ENCODE assay signal across 24 cellular contexts in the genomic region with DNA sequence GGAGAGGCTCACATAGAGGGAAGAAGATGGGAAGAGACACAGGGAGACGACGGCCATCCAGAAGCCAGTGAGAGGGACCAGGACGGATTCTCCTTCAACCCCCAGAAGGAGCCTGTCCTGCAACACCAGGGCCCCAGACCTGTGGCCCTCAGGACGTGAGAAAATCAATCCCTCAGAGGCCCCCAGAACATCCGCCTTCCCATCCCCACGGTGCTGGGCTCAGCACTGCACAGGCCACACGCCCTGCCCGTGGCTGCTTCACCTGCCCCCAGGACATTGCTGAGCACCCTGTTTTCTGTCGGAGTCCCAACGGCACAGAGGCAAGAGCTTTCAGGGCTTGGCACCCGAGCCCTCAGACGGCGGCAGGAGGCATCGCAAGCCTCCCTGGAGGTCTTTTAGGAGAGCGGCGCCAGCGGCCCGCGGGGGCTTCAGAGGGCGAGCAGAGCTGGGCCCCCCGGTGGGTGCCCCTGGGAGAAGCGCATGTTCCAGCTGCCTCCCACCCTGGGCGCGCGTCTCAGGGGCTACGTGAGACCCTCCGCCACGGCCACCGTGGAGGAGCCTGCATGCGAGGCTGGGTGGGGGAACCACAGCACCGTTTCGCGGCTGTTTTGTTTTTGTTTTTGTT. TPM values are rescaled to one million over a fixed set of nuclear protein-coding genes. Genes with fewer than 3 reads are reported as not detected.
DNase-seq lines count a peak whose midpoint lies in the region; ATAC-seq and TF ChIP-seq lines count a peak whose summit lies in the region.
"Had no signal": no experiment of that assay in that cellular context is flagged by ENCODE, and none has a peak within 500 bp of the region (broad histone marks: within the 10 kb centered on the region; RNA-seq: fewer than 3 reads in every experiment).

No MANE protein-coding gene starts in this region.

- peak; percentile 24 for DNase-seq in activated naive CD8-positive, alpha-beta T cell treated with anti-CD3 and anti-CD28 coated beads, Interleukin-2, amount 10 ng/mL, durations not matched to agents 7 days and 5 days
- no peak for DNase-seq in activated naive CD8-positive, alpha-beta T cell treated with anti-CD3 and anti-CD28 coated beads for 36 hours
- DNase-seq in Caco-2 (peak in 1 of 2 experiments; percentile 14), left colon (peak; percentile 0 to 10), spleen (peak; percentile 54), iPS-NIHi7 (ENCODE audit: extremely low spot score) (no peak), MM.1S (no peak)
- DNase-seq: activated CD4-positive, alpha-beta T cell treated with anti-CD3 and anti-CD28 coated beads for 48 hours; activated CD8-positive, alpha-beta memory T cell treated with anti-CD3 and anti-CD28 coated beads for 24 hours; DMS153; effector CD8-positive, alpha-beta T cell; GM23248; NCI-H1436; NCI-H2081 treated with DMSO at 0.1 percent for 48 hours; NCI-H774; stimulated activated CD4-positive, alpha-beta T cell treated with anti-CD3 and anti-CD28 coated beads, Interleukin-4, amount 100 ng/mL, for 24 hours; uterus had no signal

- H4K20me1 ChIP-seq in MM.1S (ENCODE audit: insufficient read depth, low read length) = no peaks in the 10 kb centered on the region

- BruUV-seq in Caco-2 (replicated peaks; lab: Mats Ljungman, UMichigan) = no TSS peak

- no peak overlapping the region for H3K9ac ChIP-seq in MM.1S (ENCODE audit: low read length)
- H3K9ac ChIP-seq: GM23248, KMS-11 had no signal

- H3K4me1 ChIP-seq in Caco-2 (peaks cover 30% of the 10 kb centered on the region), spleen (peaks cover 0 to 7% (median 2%) of the 10 kb centered on the region in 6 donors), MM.1S (ENCODE audit: low read length) (no peaks in the 10 kb centered on the region)
- H3K4me1 ChIP-seq: uterus had no signal

- H3K79me2 ChIP-seq in MM.1S (ENCODE audit: low read length) = no peaks in the 10 kb centered on the region

- no peak overlapping the region for H3K4me2 ChIP-seq in MM.1S (ENCODE audit: low read depth, low read length)
- H3K4me2 ChIP-seq: KMS-11 had no signal

- no peak overlapping the region for H3K4me3 Mint-ChIP-seq in activated naive CD8-positive, alpha-beta T cell treated with anti-CD3 and anti-CD28 coated beads, Interleukin-2, amount 10 ng/mL, durations not matched to agents 7 days and 5 days
- no peak overlapping the region for H3K4me3 Mint-ChIP-seq in activated naive CD8-positive, alpha-beta T cell treated with anti-CD3 and anti-CD28 coated beads for 36 hours
- H3K4me3 Mint-ChIP-seq in Caco-2 (ENCODE audit: unreplicated experiment) = no peak overlapping the region
- H3K4me3 Mint-ChIP-seq: CD8-positive, alpha-beta memory T cell; naive thymus-derived CD4-positive, alpha-beta T cell; stimulated activated memory B cell treated with anti-CD40 and anti-IgM and Interleukin-4, amounts not matched to agents 10 μg/mL and 1 μg/mL and 100 μg/mL, for 72 hours; T-helper 17 cell had no signal

- TF ChIP-seq POLR2A in spleen (IDR thresholded peaks at IDR 0.05) = no peak

- no peak overlapping the region for H2AFZ ChIP-seq in MM.1S (ENCODE audit: low read length)
- H2AFZ ChIP-seq: GM23248 had no signal

- no peak for ATAC-seq in activated naive CD8-positive, alpha-beta T cell treated with anti-CD3 and anti-CD28 coated beads, Interleukin-2, amount 10 ng/mL, durations not matched to agents 7 days and 5 days (ENCODE audit: low read depth)
- ATAC-seq in left colon (no peak), HG02678 (IDR thresholded peaks at IDR 0.05; ENCODE audit: unreplicated experiment) (no peak)
- ATAC-seq: naive thymus-derived CD4-positive, alpha-beta T cell; stimulated activated memory B cell treated with anti-CD40 and anti-IgM and Interleukin-4, amounts not matched to agents 10 μg/mL and 1 μg/mL and 100 μg/mL, for 72 hours; T-helper 17 cell had no signal

- H3K9me3 Mint-ChIP-seq in activated naive CD8-positive, alpha-beta T cell treated with anti-CD3 and anti-CD28 coated beads, Interleukin-2, amount 10 ng/mL, durations not matched to agents 7 days and 5 days = no peaks in the 10 kb centered on the region
- no peaks in the 10 kb centered on the region for H3K9me3 Mint-ChIP-seq in activated naive CD8-positive, alpha-beta T cell treated with anti-CD3 and anti-CD28 coated beads for 36 hours
- H3K9me3 Mint-ChIP-seq in Caco-2 (ENCODE audit: unreplicated experiment) = peaks cover 2% of the 10 kb centered on the region

- H3K27me3 Mint-ChIP-seq in activated naive CD8-positive, alpha-beta T cell treated with anti-CD3 and anti-CD28 coated beads, Interleukin-2, amount 10 ng/mL, durations not matched to agents 7 days and 5 days = peaks cover 2% of the 10 kb centered on the region
- H3K27me3 Mint-ChIP-seq in activated naive CD8-positive, alpha-beta T cell treated with anti-CD3 and anti-CD28 coated beads for 36 hours = no peaks in the 10 kb centered on the region
- no peaks in the 10 kb centered on the region for H3K27me3 Mint-ChIP-seq in Caco-2 (ENCODE audit: insufficient read depth, unreplicated experiment)

- H3K9me3 ChIP-seq in Caco-2 (no peaks in the 10 kb centered on the region), spleen (peaks cover 0 to 14% (median 10%) of the 10 kb centered on the region in 8 donors), MM.1S (replicated peaks; ENCODE audit: insufficient read depth, low read length) (no peaks in the 10 kb centered on the region)

- H3K9me2 ChIP-seq in MM.1S (replicated peaks; ENCODE audit: insufficient read depth, low read length) = no peaks in the 10 kb centered on the region

- TF ChIP-seq CTCF in Caco-2 (IDR thresholded peaks at IDR 0.05; ENCODE audit: insufficient read depth in 1 of 2, low read depth in 1 of 2, low read length in 1 of 2, severe bottlenecking in 1 of 2, unreplicated experiment in 1 of 2) = no peak
- TF ChIP-seq CTCF in spleen (IDR thresholded peaks at IDR 0.05 in 8 of 11, conservative IDR thresholded peaks at IDR 0.05 in 3 of 11) = no peak
- no peak for TF ChIP-seq CTCF in MM.1S (IDR thresholded peaks at IDR 0.05; ENCODE audit: low read length)

- H3K36me3 ChIP-seq in Caco-2 (ENCODE audit: control insufficient read depth, insufficient read depth, low read length) (no peaks in the 10 kb centered on the region), spleen (no peaks in the 10 kb centered on the region), MM.1S (replicated peaks; ENCODE audit: insufficient read depth, low read length) (no peaks in the 10 kb centered on the region)
- H3K36me3 ChIP-seq: breast epithelium, uterus had no signal

- H3K4me3 ChIP-seq in Caco-2 (ENCODE audit: low read depth, low read length) = no peak overlapping the region
- H3K4me3 ChIP-seq in spleen = no peak overlapping the region
- no peak overlapping the region for H3K4me3 ChIP-seq in MM.1S (ENCODE audit: low read length)
- H3K4me3 ChIP-seq: breast epithelium, GM23248, uterus had no signal

- WGBS in spleen, 5 donors = 86 to 95% (median 89%) methylated on average over 24 to 33 of the region's 33 CpGs

- intact Hi-C loops in Caco-2 (cut with micrococcal nuclease; ENCODE audit: unreplicated experiment) = no loop called here
- intact Hi-C loops in left colon (cut with DNase I, micrococcal nuclease) = no loop called here
- intact Hi-C loops in spleen (cut with DNase I; ENCODE audit: low total_unique reads) = no loop called here

- POLR2A ChIA-PET in activated naive CD8-positive, alpha-beta T cell treated with anti-CD3 and anti-CD28 coated beads, Interleukin-2, amount 10 ng/mL, durations not matched to agents 7 days and 5 days (lab: Charles Lee) = no interaction called here
- POLR2A ChIA-PET in Caco-2 (lab: Charles Lee) = no interaction called here

- CTCF ChIA-PET in Caco-2 (lab: Charles Lee) = no interaction called here

- H3K36me3 Mint-ChIP-seq in activated naive CD8-positive, alpha-beta T cell treated with anti-CD3 and anti-CD28 coated beads, Interleukin-2, amount 10 ng/mL, durations not matched to agents 7 days and 5 days = no peaks in the 10 kb centered on the region
- no peaks in the 10 kb centered on the region for H3K36me3 Mint-ChIP-seq in activated naive CD8-positive, alpha-beta T cell treated with anti-CD3 and anti-CD28 coated beads for 36 hours
- no peaks in the 10 kb centered on the region for H3K36me3 Mint-ChIP-seq in Caco-2 (ENCODE audit: insufficient read depth, unreplicated experiment)
- H3K36me3 Mint-ChIP-seq: CD8-positive, alpha-beta memory T cell; stimulated activated memory B cell treated with anti-CD40 and anti-IgM and Interleukin-4, amounts not matched to agents 10 μg/mL and 1 μg/mL and 100 μg/mL, for 72 hours had no signal

- no peaks in the 10 kb centered on the region for H3K4me1 Mint-ChIP-seq in activated naive CD8-positive, alpha-beta T cell treated with anti-CD3 and anti-CD28 coated beads, Interleukin-2, amount 10 ng/mL, durations not matched to agents 7 days and 5 days
- peaks cover 2% of the 10 kb centered on the region for H3K4me1 Mint-ChIP-seq in activated naive CD8-positive, alpha-beta T cell treated with anti-CD3 and anti-CD28 coated beads for 36 hours
- no peaks in the 10 kb centered on the region for H3K4me1 Mint-ChIP-seq in Caco-2 (ENCODE audit: low read depth, unreplicated experiment)
- H3K4me1 Mint-ChIP-seq: CD8-positive, alpha-beta memory T cell; stimulated activated memory B cell treated with anti-CD40 and anti-IgM and Interleukin-4, amounts not matched to agents 10 μg/mL and 1 μg/mL and 100 μg/mL, for 72 hours; T-helper 17 cell had no signal

- H3K27ac ChIP-seq in spleen = no peak overlapping the region
- no peak overlapping the region for H3K27ac ChIP-seq in MM.1S (ENCODE audit: low read length)
- H3K27ac ChIP-seq: breast epithelium, GM23248, KMS-11, uterus had no signal

- H3F3A ChIP-seq in MM.1S (ENCODE audit: insufficient read depth, low read length) = no peaks in the 10 kb centered on the region

- no peak overlapping the region for H3K27ac Mint-ChIP-seq in activated naive CD8-positive, alpha-beta T cell treated with anti-CD3 and anti-CD28 coated beads, Interleukin-2, amount 10 ng/mL, durations not matched to agents 7 days and 5 days
- H3K27ac Mint-ChIP-seq in activated naive CD8-positive, alpha-beta T cell treated with anti-CD3 and anti-CD28 coated beads for 36 hours = no peak overlapping the region
- peak overlapping the region; percentile 85 for H3K27ac Mint-ChIP-seq in Caco-2 (ENCODE audit: unreplicated experiment)
- H3K27ac Mint-ChIP-seq: CD8-positive, alpha-beta memory T cell; stimulated activated memory B cell treated with anti-CD40 and anti-IgM and Interleukin-4, amounts not matched to agents 10 μg/mL and 1 μg/mL and 100 μg/mL, for 72 hours; T-helper 17 cell had no signal

- H3K27me3 ChIP-seq in Caco-2 (replicated peaks; ENCODE audit: control insufficient read depth, insufficient read depth, low read length) = no peaks in the 10 kb centered on the region
- peaks cover 0 to 32% (median 0%) of the 10 kb centered on the region in 7 donors for H3K27me3 ChIP-seq in spleen (replicated peaks in 1 of 7)
- H3K27me3 ChIP-seq in MM.1S (replicated peaks; ENCODE audit: insufficient read depth, low read length) = no peaks in the 10 kb centered on the region
- H3K27me3 ChIP-seq: uterus had no signal

RNA-seq across cellular contexts. Expression of gene PDGFA, which starts 42.8 kb away (rescaled TPM):
- total RNA-seq in activated naive CD8-positive, alpha-beta T cell treated with anti-CD3 and anti-CD28 coated beads, Interleukin-2, amount 10 ng/mL, durations not matched to agents 7 days and 5 days = under 1 TPM; 0.23 to 0.53 TPM
- 1 to 10 TPM; 3.3 to 4.1 TPM for total RNA-seq in activated naive CD8-positive, alpha-beta T cell treated with anti-CD3 and anti-CD28 coated beads for 36 hours
- 76.8 and 78.5 TPM in 2 replicates for total RNA-seq in Caco-2 (2022)
- 10 to 100 TPM; 58.7 to 80.2 TPM for total RNA-seq in left colon
- total RNA-seq in spleen = 10 to 100 TPM; 16.1 to 49.5 (median 24.5) TPM
- polyA plus RNA-seq in spleen = 10 to 100 TPM in 1 of 3 donors, 1 to 10 TPM in 2; 6.1 to 16.8 (median 9.9) TPM
- polyA plus RNA-seq: naive thymus-derived CD4-positive, alpha-beta T cell had no signal

Comparison
In these comparisons a context has a peak if more than half of its experiments do, and no peak if none do; other contexts are left out.
1. DNase-seq: peak in activated naive CD8-positive, alpha-beta T cell treated with anti-CD3 and anti-CD28 coated beads, Interleukin-2, amount 10 ng/mL, durations not matched to agents 7 days and 5 days (single experiment), left colon (2 of 2) and spleen (single experiment); none in activated naive CD8-positive, alpha-beta T cell treated with anti-CD3 and anti-CD28 coated beads for 36 hours (single experiment), iPS-NIHi7 (single experiment) and MM.1S (single experiment).